1 cellular context compared by ENCODE assay signal in the genomic region with DNA sequence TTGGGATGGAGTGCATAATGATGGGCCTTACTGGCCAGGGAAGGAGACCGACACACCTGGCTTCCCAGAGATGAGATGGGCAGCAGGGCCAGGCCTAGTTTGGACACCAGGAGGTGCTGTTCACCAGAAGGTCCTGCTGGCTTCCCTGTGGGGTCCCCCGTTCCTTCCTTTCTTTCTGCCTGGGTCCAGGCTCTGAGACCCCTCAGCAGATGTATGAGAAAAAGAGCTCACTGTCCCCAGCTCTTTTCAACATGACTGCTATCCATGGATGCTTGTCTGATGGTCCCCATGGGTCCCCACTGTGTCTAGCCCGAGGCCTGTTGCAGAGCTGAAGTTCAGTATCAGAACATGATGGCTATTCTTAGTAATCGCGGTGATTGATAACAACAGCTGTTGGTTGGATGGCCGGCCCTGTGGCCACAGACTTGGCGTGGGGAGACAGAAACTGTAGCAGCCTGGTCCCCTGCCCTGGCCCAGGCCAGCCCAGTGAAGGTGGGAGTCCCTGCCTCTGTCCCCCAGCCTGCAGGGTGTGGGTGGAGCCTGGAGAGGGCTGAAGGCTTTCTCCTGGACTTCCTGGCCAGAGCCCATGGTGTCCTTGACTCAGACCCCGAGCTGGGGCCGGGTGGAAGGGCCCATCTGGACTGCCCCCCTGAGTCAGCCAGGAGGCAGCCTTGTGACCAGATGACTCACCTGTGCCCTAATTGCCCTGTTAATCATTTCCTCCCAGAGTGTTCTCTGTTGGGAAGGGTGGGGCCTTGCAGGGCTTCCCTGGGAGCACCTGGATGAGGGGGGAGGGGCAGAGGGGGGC.
TF ChIP-seq lines count a peak whose summit lies in the region.

No MANE protein-coding gene starts in this region.

TF ChIP-seq in HepG2, 621 proteins besides CTCF, POLR2A, EP300 and RAD21 (continued from another document and continues in another):
- TF ChIP-seq ZNF781 (CRISPR knock-in tag; IDR thresholded peaks at IDR 0.05; ENCODE audit: borderline replicate concordance, not compliant biosample characterization): peak; percentile 25
- peak; percentile 64 for TF ChIP-seq ARNT2 (CRISPR knock-in tag; IDR thresholded peaks at IDR 0.05; ENCODE audit: low read depth)
- TF ChIP-seq GATA4 (IDR thresholded peaks at IDR 0.05; ENCODE audit: borderline replicate concordance, low read depth): no peak
- no peak for TF ChIP-seq ZNF543 (CRISPR knock-in tag; IDR thresholded peaks at IDR 0.05)
- TF ChIP-seq ZNF616 (CRISPR knock-in tag; IDR thresholded peaks at IDR 0.05; ENCODE audit: low read depth): no peak; the same call in 1 of the 2 replicates
- no peak for TF ChIP-seq ZNF296 (CRISPR knock-in tag; conservative IDR thresholded peaks at IDR 0.05)
- no peak for TF ChIP-seq ZNF720 (CRISPR knock-in tag; IDR thresholded peaks at IDR 0.05)
- no peak for TF ChIP-seq TSC22D2 (CRISPR knock-in tag; IDR thresholded peaks at IDR 0.05; ENCODE audit: borderline replicate concordance)
- no peak for TF ChIP-seq ZFP36 (IDR thresholded peaks at IDR 0.05; ENCODE audit: borderline replicate concordance, low read depth, low read length, partially characterized antibody)
- no peak for TF ChIP-seq ZNF577 (CRISPR knock-in tag; IDR thresholded peaks at IDR 0.05; ENCODE audit: borderline replicate concordance, low read depth)
- no peak for TF ChIP-seq ZNF10 (CRISPR knock-in tag; IDR thresholded peaks at IDR 0.05; ENCODE audit: borderline replicate concordance, low read depth)
- TF ChIP-seq SMC3 (IDR thresholded peaks at IDR 0.05; ENCODE audit: low read length): peak; percentile 96
- TF ChIP-seq DPF2 (CRISPR knock-in tag; IDR thresholded peaks at IDR 0.05; ENCODE audit: borderline replicate concordance, low read depth): peak; percentile 74
- no peak for TF ChIP-seq FOXK2 (IDR thresholded peaks at IDR 0.05)
- no peak for TF ChIP-seq HOXA9 (CRISPR knock-in tag; IDR thresholded peaks at IDR 0.05; ENCODE audit: borderline replicate concordance)
- TF ChIP-seq ZBTB26 (CRISPR knock-in tag; IDR thresholded peaks at IDR 0.05; ENCODE audit: borderline replicate concordance): no peak
- TF ChIP-seq ZNF260 (CRISPR knock-in tag; IDR thresholded peaks at IDR 0.05; ENCODE audit: borderline replicate concordance, low read depth): no peak
- TF ChIP-seq, protein P1, sequence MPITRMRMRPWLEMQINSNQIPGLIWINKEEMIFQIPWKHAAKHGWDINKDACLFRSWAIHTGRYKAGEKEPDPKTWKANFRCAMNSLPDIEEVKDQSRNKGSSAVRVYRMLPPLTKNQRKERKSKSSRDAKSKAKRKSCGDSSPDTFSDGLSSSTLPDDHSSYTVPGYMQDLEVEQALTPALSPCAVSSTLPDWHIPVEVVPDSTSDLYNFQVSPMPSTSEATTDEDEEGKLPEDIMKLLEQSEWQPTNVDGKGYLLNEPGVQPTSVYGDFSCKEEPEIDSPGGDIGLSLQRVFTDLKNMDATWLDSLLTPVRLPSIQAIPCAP (CRISPR knock-in tag; IDR thresholded peaks at IDR 0.05; ENCODE audit: low read depth): no peak
- TF ChIP-seq ZNF710 (CRISPR knock-in tag; IDR thresholded peaks at IDR 0.05; ENCODE audit: borderline replicate concordance): peak; percentile 83
- TF ChIP-seq ETV5 (CRISPR knock-in tag; IDR thresholded peaks at IDR 0.05; ENCODE audit: borderline replicate concordance): peak; percentile 87; the same call in 1 of the 2 replicates
- no peak for TF ChIP-seq PAWR (CRISPR knock-in tag; IDR thresholded peaks at IDR 0.05; ENCODE audit: borderline replicate concordance)
- no peak for TF ChIP-seq ZNF615 (CRISPR knock-in tag; IDR thresholded peaks at IDR 0.05; ENCODE audit: borderline replicate concordance)
- peak; percentile 41; the same call in 1 of the 2 replicates for TF ChIP-seq KMT2B (CRISPR knock-in tag; IDR thresholded peaks at IDR 0.05)
- TF ChIP-seq, protein P2, sequence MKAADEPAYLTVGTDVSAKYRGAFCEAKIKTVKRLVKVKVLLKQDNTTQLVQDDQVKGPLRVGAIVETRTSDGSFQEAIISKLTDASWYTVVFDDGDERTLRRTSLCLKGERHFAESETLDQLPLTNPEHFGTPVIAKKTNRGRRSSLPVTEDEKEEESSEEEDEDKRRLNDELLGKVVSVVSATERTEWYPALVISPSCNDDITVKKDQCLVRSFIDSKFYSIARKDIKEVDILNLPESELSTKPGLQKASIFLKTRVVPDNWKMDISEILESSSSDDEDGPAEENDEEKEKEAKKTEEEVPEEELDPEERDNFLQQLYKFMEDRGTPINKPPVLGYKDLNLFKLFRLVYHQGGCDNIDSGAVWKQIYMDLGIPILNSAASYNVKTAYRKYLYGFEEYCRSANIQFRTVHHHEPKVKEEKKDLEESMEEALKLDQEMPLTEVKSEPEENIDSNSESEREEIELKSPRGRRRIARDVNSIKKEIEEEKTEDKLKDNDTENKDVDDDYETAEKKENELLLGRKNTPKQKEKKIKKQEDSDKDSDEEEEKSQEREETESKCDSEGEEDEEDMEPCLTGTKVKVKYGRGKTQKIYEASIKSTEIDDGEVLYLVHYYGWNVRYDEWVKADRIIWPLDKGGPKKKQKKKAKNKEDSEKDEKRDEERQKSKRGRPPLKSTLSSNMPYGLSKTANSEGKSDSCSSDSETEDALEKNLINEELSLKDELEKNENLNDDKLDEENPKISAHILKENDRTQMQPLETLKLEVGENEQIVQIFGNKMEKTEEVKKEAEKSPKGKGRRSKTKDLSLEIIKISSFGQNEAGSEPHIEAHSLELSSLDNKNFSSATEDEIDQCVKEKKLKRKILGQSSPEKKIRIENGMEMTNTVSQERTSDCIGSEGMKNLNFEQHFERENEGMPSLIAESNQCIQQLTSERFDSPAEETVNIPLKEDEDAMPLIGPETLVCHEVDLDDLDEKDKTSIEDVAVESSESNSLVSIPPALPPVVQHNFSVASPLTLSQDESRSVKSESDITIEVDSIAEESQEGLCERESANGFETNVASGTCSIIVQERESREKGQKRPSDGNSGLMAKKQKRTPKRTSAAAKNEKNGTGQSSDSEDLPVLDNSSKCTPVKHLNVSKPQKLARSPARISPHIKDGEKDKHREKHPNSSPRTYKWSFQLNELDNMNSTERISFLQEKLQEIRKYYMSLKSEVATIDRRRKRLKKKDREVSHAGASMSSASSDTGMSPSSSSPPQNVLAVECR (CRISPR knock-in tag; IDR thresholded peaks at IDR 0.05; ENCODE audit: borderline replicate concordance): peak; percentile 54; the same call in 1 of the 2 replicates
- TF ChIP-seq, protein P3, sequence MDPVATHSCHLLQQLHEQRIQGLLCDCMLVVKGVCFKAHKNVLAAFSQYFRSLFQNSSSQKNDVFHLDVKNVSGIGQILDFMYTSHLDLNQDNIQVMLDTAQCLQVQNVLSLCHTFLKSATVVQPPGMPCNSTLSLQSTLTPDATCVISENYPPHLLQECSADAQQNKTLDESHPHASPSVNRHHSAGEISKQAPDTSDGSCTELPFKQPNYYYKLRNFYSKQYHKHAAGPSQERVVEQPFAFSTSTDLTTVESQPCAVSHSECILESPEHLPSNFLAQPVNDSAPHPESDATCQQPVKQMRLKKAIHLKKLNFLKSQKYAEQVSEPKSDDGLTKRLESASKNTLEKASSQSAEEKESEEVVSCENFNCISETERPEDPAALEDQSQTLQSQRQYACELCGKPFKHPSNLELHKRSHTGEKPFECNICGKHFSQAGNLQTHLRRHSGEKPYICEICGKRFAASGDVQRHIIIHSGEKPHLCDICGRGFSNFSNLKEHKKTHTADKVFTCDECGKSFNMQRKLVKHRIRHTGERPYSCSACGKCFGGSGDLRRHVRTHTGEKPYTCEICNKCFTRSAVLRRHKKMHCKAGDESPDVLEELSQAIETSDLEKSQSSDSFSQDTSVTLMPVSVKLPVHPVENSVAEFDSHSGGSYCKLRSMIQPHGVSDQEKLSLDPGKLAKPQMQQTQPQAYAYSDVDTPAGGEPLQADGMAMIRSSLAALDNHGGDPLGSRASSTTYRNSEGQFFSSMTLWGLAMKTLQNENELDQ (CRISPR knock-in tag; IDR thresholded peaks at IDR 0.05; ENCODE audit: borderline replicate concordance): no peak
- TF ChIP-seq TOPORS (CRISPR knock-in tag; IDR thresholded peaks at IDR 0.05): no peak
- TF ChIP-seq, protein P4, sequence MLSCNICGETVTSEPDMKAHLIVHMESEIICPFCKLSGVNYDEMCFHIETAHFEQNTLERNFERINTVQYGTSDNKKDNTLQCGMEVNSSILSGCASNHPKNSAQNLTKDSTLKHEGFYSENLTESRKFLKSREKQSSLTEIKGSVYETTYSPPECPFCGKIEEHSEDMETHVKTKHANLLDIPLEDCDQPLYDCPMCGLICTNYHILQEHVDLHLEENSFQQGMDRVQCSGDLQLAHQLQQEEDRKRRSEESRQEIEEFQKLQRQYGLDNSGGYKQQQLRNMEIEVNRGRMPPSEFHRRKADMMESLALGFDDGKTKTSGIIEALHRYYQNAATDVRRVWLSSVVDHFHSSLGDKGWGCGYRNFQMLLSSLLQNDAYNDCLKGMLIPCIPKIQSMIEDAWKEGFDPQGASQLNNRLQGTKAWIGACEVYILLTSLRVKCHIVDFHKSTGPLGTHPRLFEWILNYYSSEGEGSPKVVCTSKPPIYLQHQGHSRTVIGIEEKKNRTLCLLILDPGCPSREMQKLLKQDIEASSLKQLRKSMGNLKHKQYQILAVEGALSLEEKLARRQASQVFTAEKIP (CRISPR knock-in tag; IDR thresholded peaks at IDR 0.05; ENCODE audit: borderline replicate concordance): no peak
- peak; percentile 83 for TF ChIP-seq ZNF501 (CRISPR knock-in tag; IDR thresholded peaks at IDR 0.05)
- peak; percentile 97 for TF ChIP-seq ATF3 (CRISPR knock-in tag; IDR thresholded peaks at IDR 0.05)
- no peak for TF ChIP-seq ZSCAN30 (CRISPR knock-in tag; IDR thresholded peaks at IDR 0.05)
- TF ChIP-seq, protein P5, sequence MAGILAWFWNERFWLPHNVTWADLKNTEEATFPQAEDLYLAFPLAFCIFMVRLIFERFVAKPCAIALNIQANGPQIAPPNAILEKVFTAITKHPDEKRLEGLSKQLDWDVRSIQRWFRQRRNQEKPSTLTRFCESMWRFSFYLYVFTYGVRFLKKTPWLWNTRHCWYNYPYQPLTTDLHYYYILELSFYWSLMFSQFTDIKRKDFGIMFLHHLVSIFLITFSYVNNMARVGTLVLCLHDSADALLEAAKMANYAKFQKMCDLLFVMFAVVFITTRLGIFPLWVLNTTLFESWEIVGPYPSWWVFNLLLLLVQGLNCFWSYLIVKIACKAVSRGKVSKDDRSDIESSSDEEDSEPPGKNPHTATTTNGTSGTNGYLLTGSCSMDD (CRISPR knock-in tag; IDR thresholded peaks at IDR 0.05): no peak
- TF ChIP-seq, protein P6, sequence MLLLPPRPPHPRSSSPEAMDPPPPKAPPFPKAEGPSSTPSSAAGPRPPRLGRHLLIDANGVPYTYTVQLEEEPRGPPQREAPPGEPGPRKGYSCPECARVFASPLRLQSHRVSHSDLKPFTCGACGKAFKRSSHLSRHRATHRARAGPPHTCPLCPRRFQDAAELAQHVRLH (CRISPR knock-in tag; IDR thresholded peaks at IDR 0.05; ENCODE audit: borderline replicate concordance, low read depth): peak; percentile 39; the same call in 1 of the 2 replicates
- TF ChIP-seq MED1 (CRISPR knock-in tag; IDR thresholded peaks at IDR 0.05): peak; percentile 88
- no peak for TF ChIP-seq AGO2 (optimal IDR thresholded peaks at IDR 0.05; ENCODE audit: low read depth, low read length)
- TF ChIP-seq ZNF335 (CRISPR knock-in tag; IDR thresholded peaks at IDR 0.05): peak; percentile 28; the same call in 1 of the 2 replicates
- TF ChIP-seq GLMP (CRISPR knock-in tag; IDR thresholded peaks at IDR 0.05; ENCODE audit: borderline replicate concordance): no peak
- TF ChIP-seq NCOR1 (IDR thresholded peaks at IDR 0.05; ENCODE audit: borderline replicate concordance, low read length): 0 out of 2 replicates have a peak, but pooled peaks have one; percentile 43
